1 cellular context compared by ENCODE assay signal in the genomic region with DNA sequence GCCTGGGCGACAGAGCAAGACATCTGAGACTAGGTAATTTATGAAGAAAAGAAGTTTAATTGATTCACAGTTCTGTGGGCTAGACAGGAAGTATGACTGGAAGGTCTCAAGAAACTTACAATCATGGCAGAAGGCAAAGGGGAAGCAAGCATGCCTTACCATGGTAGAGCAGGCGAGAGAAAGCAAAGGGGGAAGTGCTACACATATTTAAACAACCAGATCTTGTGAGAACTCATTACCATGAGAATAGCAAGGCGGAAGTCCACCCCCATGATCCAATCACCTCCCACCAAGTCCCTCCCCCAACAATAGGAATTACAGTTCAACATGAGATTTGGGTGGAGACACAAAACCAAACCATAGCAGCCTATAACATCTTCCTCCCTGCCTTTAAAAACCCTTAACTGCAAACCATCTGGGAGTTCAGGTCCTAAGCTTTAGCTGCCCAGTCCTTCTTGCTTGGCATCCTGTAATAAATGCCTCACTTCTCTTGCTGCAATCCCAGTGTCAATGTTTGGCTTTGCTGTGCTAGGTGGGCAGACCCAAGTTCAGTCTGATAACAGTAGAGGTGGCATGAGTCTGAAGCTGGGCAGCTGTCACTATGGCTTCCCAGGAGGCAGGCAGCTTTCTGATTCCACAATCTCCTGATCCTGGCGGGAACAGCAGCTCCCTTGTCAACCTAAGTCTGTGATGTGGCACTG.
TF ChIP-seq lines count a peak whose summit lies in the region.

No MANE protein-coding gene starts in this region.

TF ChIP-seq in HepG2, 621 proteins besides CTCF, POLR2A, EP300 and RAD21 (continued from another document):
- no peak for TF ChIP-seq THYN1 (CRISPR knock-in tag; IDR thresholded peaks at IDR 0.05; ENCODE audit: borderline replicate concordance, low read depth)
- 0 out of 2 replicates have a peak, but pooled peaks have one; percentile 41 for TF ChIP-seq ZNF879 (CRISPR knock-in tag; IDR thresholded peaks at IDR 0.05)
- peak; percentile 84; the same call in 1 of the 2 replicates for TF ChIP-seq HIC2 (CRISPR knock-in tag; IDR thresholded peaks at IDR 0.05; ENCODE audit: low read depth)
- no peak for TF ChIP-seq FOXJ3 (CRISPR knock-in tag; IDR thresholded peaks at IDR 0.05; ENCODE audit: borderline replicate concordance)
- no peak for TF ChIP-seq HNRNPK (IDR thresholded peaks at IDR 0.05; ENCODE audit: low read depth, low read length, poor library complexity, severe bottlenecking)
- TF ChIP-seq TFAP4 (IDR thresholded peaks at IDR 0.05; ENCODE audit: borderline replicate concordance, low read depth): no peak
- 0 out of 2 replicates have a peak, but pooled peaks have one; percentile 29 for TF ChIP-seq ZNF512 (CRISPR knock-in tag; IDR thresholded peaks at IDR 0.05)
- no peak for TF ChIP-seq ZNF614 (CRISPR knock-in tag; IDR thresholded peaks at IDR 0.05; ENCODE audit: borderline replicate concordance)
- TF ChIP-seq, protein P1, sequence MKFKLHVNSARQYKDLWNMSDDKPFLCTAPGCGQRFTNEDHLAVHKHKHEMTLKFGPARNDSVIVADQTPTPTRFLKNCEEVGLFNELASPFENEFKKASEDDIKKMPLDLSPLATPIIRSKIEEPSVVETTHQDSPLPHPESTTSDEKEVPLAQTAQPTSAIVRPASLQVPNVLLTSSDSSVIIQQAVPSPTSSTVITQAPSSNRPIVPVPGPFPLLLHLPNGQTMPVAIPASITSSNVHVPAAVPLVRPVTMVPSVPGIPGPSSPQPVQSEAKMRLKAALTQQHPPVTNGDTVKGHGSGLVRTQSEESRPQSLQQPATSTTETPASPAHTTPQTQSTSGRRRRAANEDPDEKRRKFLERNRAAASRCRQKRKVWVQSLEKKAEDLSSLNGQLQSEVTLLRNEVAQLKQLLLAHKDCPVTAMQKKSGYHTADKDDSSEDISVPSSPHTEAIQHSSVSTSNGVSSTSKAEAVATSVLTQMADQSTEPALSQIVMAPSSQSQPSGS (CRISPR knock-in tag; IDR thresholded peaks at IDR 0.05): no peak
- no peak for TF ChIP-seq PHF21A (CRISPR knock-in tag; IDR thresholded peaks at IDR 0.05)
- 0 out of 2 replicates have a peak, but pooled peaks have one; percentile 14 for TF ChIP-seq ZFP36L1 (CRISPR knock-in tag; IDR thresholded peaks at IDR 0.05)
- no peak for TF ChIP-seq TRAFD1 (CRISPR knock-in tag; IDR thresholded peaks at IDR 0.05; ENCODE audit: borderline replicate concordance)
- TF ChIP-seq RBM22 (optimal IDR thresholded peaks at IDR 0.05; ENCODE audit: low read length): peak; percentile 82
- no peak for TF ChIP-seq IRF9 (CRISPR knock-in tag; IDR thresholded peaks at IDR 0.05; ENCODE audit: borderline replicate concordance)
- TF ChIP-seq AHDC1 (CRISPR knock-in tag; IDR thresholded peaks at IDR 0.05; ENCODE audit: borderline replicate concordance): no peak
- TF ChIP-seq THAP11 (CRISPR knock-in tag; IDR thresholded peaks at IDR 0.05): no peak
- no peak for TF ChIP-seq POLR2AphosphoS5 (IDR thresholded peaks at IDR 0.05; ENCODE audit: low read depth, low read length)
- no peak for TF ChIP-seq ZBTB7A (CRISPR knock-in tag; IDR thresholded peaks at IDR 0.05)
- no peak for TF ChIP-seq ZNF138 (CRISPR knock-in tag; IDR thresholded peaks at IDR 0.05; ENCODE audit: low read depth)
